ENCODE assay signal across 9 cellular contexts in the genomic region with DNA sequence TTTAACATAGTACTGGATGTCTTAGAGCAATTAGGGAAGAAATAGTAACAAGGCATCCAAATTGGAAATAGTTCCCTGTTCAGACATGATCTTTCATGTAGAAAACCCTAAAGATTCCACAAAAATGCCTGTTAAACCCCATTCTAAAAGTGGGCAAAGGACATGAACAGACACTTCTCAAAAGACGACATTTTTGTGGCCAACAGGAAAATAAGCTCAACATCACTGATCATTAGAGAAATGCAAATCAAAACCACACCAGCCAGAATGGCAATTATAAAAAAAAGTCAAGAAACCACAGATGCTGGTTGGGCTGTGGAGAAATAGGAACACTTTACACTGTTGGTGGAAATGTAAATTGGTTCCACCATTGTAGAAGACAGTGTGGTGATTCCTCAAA.
"Had no signal": no experiment of that assay in that cellular context is flagged by ENCODE, and none has a peak within 500 bp of the region (broad histone marks: within the 10 kb centered on the region; RNA-seq: fewer than 3 reads in every experiment).

No MANE protein-coding gene starts in this region.

- DNase-seq: GM23248, GOT3, H7, HFFc6, KBM-7 had no signal

- FAIRE-seq: HepG2 had no signal

- H3K36me3 ChIP-seq: HAP-1 had no signal

- H2AFZ ChIP-seq: GM23248 had no signal

- ATAC-seq: HCT116, HepG2 had no signal

- H3K4me3 ChIP-seq: GM23248, HAP-1 had no signal

- H3K4me1 ChIP-seq: HAP-1 had no signal

- H3K9ac ChIP-seq: GM23248 had no signal

- H3K27ac ChIP-seq: GM23248, HL-60 had no signal

- H3K9me3 ChIP-seq: HAP-1 had no signal
